Comparison of ENCODE assay signal across 12 cellular contexts in genomic region chr5:135377751-135378680, GRCh38. TPM values are rescaled to one million over a fixed set of nuclear protein-coding genes. Genes with fewer than 3 reads are reported as not detected.
DNase-seq lines count a peak whose midpoint lies in the region; ATAC-seq, FAIRE-seq and TF ChIP-seq lines count a peak whose summit lies in the region.
"Had no signal": no experiment of that assay in that cellular context is flagged by ENCODE, and none has a peak within 500 bp of the region (broad histone marks: within the 10 kb centered on the region; RNA-seq: fewer than 3 reads in every experiment).

No MANE protein-coding gene starts in this region.

- TF ChIP-seq POLR2A in breast epithelium (IDR thresholded peaks at IDR 0.05) = no peak

- H3K27ac Mint-ChIP-seq in T-helper 1 cell treated with Interleukin-12 subunit alpha and Interleukin-12 subunit beta and Interleukin-4 antibody, amounts not matched to agents 30 μg/mL and 1 μg/mL, for 36 hours = peak overlapping the region; percentile 56

- ATAC-seq in HG03135 (IDR thresholded peaks at IDR 0.05; ENCODE audit: unreplicated experiment) = peak; percentile 8

- H3K27me3 ChIP-seq in breast epithelium (no peaks in the 10 kb centered on the region), small intestine (ENCODE audit: control insufficient read depth in 2 of 2, insufficient read depth in 2 of 2, low read length in 2 of 2) (no peaks in the 10 kb centered on the region), MG63 (no peaks in the 10 kb centered on the region)
- H3K27me3 ChIP-seq: brain microvascular endothelial cell had no signal

- 61 to 67% (median 62%) methylated on average over 17 of the region's 17 CpGs for WGBS in small intestine, 3 donors

- intact Hi-C loops in breast epithelium (cut with DNase I; ENCODE audit: low total_unique reads) = no loop called here

- H3K27me3 Mint-ChIP-seq in T-helper 1 cell treated with Interleukin-12 subunit alpha and Interleukin-12 subunit beta and Interleukin-4 antibody, amounts not matched to agents 30 μg/mL and 1 μg/mL, for 36 hours (ENCODE audit: low read depth) = no peaks in the 10 kb centered on the region

- TF ChIP-seq CTCF in breast epithelium (IDR thresholded peaks at IDR 0.05) = no peak

- H3K27ac ChIP-seq in breast epithelium (peak overlapping the region; percentile 8 to 62), small intestine (ENCODE audit: low read depth in 1 of 2, low read length in 1 of 2) (peak overlapping the region in 1 of 2 donors; percentile 2)
- H3K27ac ChIP-seq: 22Rv1, brain microvascular endothelial cell, WERI-Rb-1 had no signal

- H3K9me3 Mint-ChIP-seq in T-helper 1 cell treated with Interleukin-12 subunit alpha and Interleukin-12 subunit beta and Interleukin-4 antibody, amounts not matched to agents 30 μg/mL and 1 μg/mL, for 36 hours = no peaks in the 10 kb centered on the region

- H3K4me3 ChIP-seq in breast epithelium (no peak overlapping the region), small intestine (ENCODE audit: low read depth in 1 of 2, low read length in 2 of 2) (no peak overlapping the region), MG63 (no peak overlapping the region)

- H3K9me3 ChIP-seq in breast epithelium (no peaks in the 10 kb centered on the region), small intestine (ENCODE audit: control insufficient read depth, low read depth) (no peaks in the 10 kb centered on the region), MG63 (no peaks in the 10 kb centered on the region)

- peak overlapping the region; percentile 32 for H3K4me3 Mint-ChIP-seq in T-helper 1 cell treated with Interleukin-12 subunit alpha and Interleukin-12 subunit beta and Interleukin-4 antibody, amounts not matched to agents 30 μg/mL and 1 μg/mL, for 36 hours

- no peak for DNase-seq in T-helper 1 cell
- no peak for DNase-seq in breast epithelium (ENCODE audit: low spot score in 2 of 2)
- peak; percentile 32 for DNase-seq in small intestine
- no peak for DNase-seq in MG63
- no peak for DNase-seq in ecto neural progenitor cell (ENCODE audit: low spot score)
- no peak for DNase-seq in SKM-1 treated with dmso at 0.1 percent for 144 hours (lab: John Stamatoyannopoulos, UW; ENCODE audit: unreplicated experiment)
- DNase-seq: brain microvascular endothelial cell, NCI-H1092, WERI-Rb-1 had no signal

- peaks cover 55% of the 10 kb centered on the region for H3K36me3 Mint-ChIP-seq in T-helper 1 cell treated with Interleukin-12 subunit alpha and Interleukin-12 subunit beta and Interleukin-4 antibody, amounts not matched to agents 30 μg/mL and 1 μg/mL, for 36 hours (ENCODE audit: low read depth)

- peaks cover 75% of the 10 kb centered on the region for H3K4me1 Mint-ChIP-seq in T-helper 1 cell treated with Interleukin-12 subunit alpha and Interleukin-12 subunit beta and Interleukin-4 antibody, amounts not matched to agents 30 μg/mL and 1 μg/mL, for 36 hours (ENCODE audit: low read depth)

- no peak for FAIRE-seq in small intestine (lab: Jason Lieb, UNC)

- H3K36me3 ChIP-seq in breast epithelium (no peaks in the 10 kb centered on the region), small intestine (ENCODE audit: control insufficient read depth in 2 of 2, insufficient read depth in 2 of 2, low read length in 2 of 2) (peaks cover 8 to 27% of the 10 kb centered on the region in 2 donors), MG63 (peaks cover 97% of the 10 kb centered on the region)

- H3K4me1 ChIP-seq in breast epithelium (no peaks in the 10 kb centered on the region), small intestine (ENCODE audit: control insufficient read depth in 2 of 2, insufficient read depth in 1 of 2, low read depth in 1 of 2, low read length in 1 of 2) (peaks cover 0 to 12% of the 10 kb centered on the region in 2 donors)

RNA-seq across cellular contexts. Expression of gene MACROH2A1, which starts 21.0 kb away (rescaled TPM):
- 100 to 1,000 TPM; 255 to 293 (median 272) TPM for total RNA-seq in breast epithelium
- polyA plus RNA-seq in small intestine = 100 to 1,000 TPM; 154 to 223 (median 198) TPM
- total RNA-seq in MG63 (2014; rRNA removed; shearing (Covaris generic); ENCODE audit: low replicate concordance) = 322 and 404 TPM in 2 replicates
